In the genomic region with DNA sequence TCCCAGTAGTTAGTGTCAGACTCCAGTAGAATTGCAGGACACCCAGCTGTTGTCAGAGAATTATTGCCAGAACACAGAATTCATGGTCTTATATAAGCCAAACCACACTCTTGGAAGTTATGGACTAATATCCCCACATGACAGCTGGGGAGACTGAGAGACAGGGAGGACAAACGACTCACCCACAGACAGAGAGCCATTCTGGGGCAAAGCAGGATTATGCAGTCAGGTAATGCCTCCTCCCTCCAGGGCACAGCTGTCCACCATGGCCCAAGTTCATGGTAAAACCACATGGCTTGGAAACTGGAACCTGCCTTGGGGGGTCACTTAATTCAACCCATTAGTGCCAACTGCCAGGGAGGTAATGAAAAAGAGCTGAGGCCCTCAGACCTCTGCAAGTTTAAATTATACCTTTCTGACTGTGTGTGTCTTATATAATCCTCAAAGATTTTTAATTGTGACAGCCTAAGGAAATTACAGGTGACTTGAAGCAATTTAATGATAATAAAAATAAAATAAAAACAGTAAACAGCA, we compare ENCODE assay signal across 16 cellular contexts.
DNase-seq lines count a peak whose midpoint lies in the region; ATAC-seq and TF ChIP-seq lines count a peak whose summit lies in the region.
"Had no signal": no experiment of that assay in that cellular context is flagged by ENCODE, and none has a peak within 500 bp of the region (broad histone marks: within the 10 kb centered on the region; RNA-seq: fewer than 3 reads in every experiment).

No MANE protein-coding gene starts in this region.

- H3K27ac Mint-ChIP-seq in endodermal cell (no peak overlapping the region), neural progenitor cell (peak overlapping the region; percentile 44)
- H3K27ac Mint-ChIP-seq in activated CD4-positive, alpha-beta T cell treated with anti-CD3 and anti-CD28 coated beads for 36 hours = no peak overlapping the region
- H3K27ac Mint-ChIP-seq: CD8-positive, alpha-beta T cell had no signal

- TF ChIP-seq CTCF in endodermal cell (conservative IDR thresholded peaks at IDR 0.05) = no peak
- no peak for TF ChIP-seq CTCF in neural progenitor cell (IDR thresholded peaks at IDR 0.05)
- TF ChIP-seq CTCF in uterus (IDR thresholded peaks at IDR 0.05) = no peak

- H3K4me3 ChIP-seq in SJCRH30 (no peak overlapping the region), endodermal cell (ENCODE audit: low read length) (no peak overlapping the region), neural progenitor cell (no peak overlapping the region), uterus (no peak overlapping the region)

- H3K36me3 Mint-ChIP-seq in endodermal cell (ENCODE audit: low read depth) (no peaks in the 10 kb centered on the region), neural progenitor cell (peaks cover 5% of the 10 kb centered on the region)
- no peaks in the 10 kb centered on the region for H3K36me3 Mint-ChIP-seq in activated CD4-positive, alpha-beta T cell treated with anti-CD3 and anti-CD28 coated beads for 36 hours (ENCODE audit: low read depth)
- H3K36me3 Mint-ChIP-seq: CD8-positive, alpha-beta T cell had no signal

- WGBS in endodermal cell (ENCODE audit: insufficient coverage in 1 of 2, insufficient read length in 1 of 2), 2 experiments = 86% methylated on average over 1 of the region's 1 CpG; no CpG with 5 or more reads in 1 of the 2 experiments

- H3K9me3 ChIP-seq in SJCRH30 (replicated peaks) (no peaks in the 10 kb centered on the region), endodermal cell (ENCODE audit: control insufficient read depth, low read length) (peaks cover 11% of the 10 kb centered on the region), neural progenitor cell (ENCODE audit: low read depth) (no peaks in the 10 kb centered on the region), uterus (no peaks in the 10 kb centered on the region)
- H3K9me3 ChIP-seq: BE2C had no signal

- H3K79me2 ChIP-seq in neural progenitor cell (ENCODE audit: low read depth) = no peaks in the 10 kb centered on the region

- peak; percentile 30 to 60 for DNase-seq in SJCRH30
- DNase-seq in endodermal cell = no peak
- DNase-seq in neural progenitor cell (ENCODE audit: low spot score) = no peak
- DNase-seq in uterus = no peak
- no peak for DNase-seq in activated CD4-positive, alpha-beta T cell treated with anti-CD3 and anti-CD28 coated beads for 36 hours
- no peak for DNase-seq in cerebellar nuclear complex (lab: John Stamatoyannopoulos, UW)
- DNase-seq: BE2C; CD8-positive, alpha-beta T cell; NCI-H1092 treated with DMSO at 0.1 percent for 48 hours; NCI-H1694; NCI-H2107; NCI-H226; NCI-H526 treated with DMSO at 0.1 percent for 48 hours had no signal

- H2AFZ ChIP-seq in neural progenitor cell (replicated peaks) = no peak overlapping the region

- no peak for TF ChIP-seq POLR2A in uterus (IDR thresholded peaks at IDR 0.05)

- H3K36me3 ChIP-seq in SJCRH30 (no peaks in the 10 kb centered on the region), endodermal cell (ENCODE audit: control insufficient read depth, insufficient read depth, low read length) (no peaks in the 10 kb centered on the region), neural progenitor cell (no peaks in the 10 kb centered on the region), uterus (no peaks in the 10 kb centered on the region)
- H3K36me3 ChIP-seq: BE2C had no signal

- H3K4me2 ChIP-seq in neural progenitor cell = no peak overlapping the region
- H3K4me2 ChIP-seq: KMS-11 had no signal

- CTCF ChIA-PET in activated CD4-positive, alpha-beta T cell treated with anti-CD3 and anti-CD28 coated beads for 36 hours (lab: Charles Lee) = interaction anchor here (0.7 kb wide), 1 partner anchor 47 kb away, joined by 3 read pairs; no protein-coding TSS in a partner anchor

- no peak overlapping the region for H3K4me3 Mint-ChIP-seq in endodermal cell
- no peak overlapping the region for H3K4me3 Mint-ChIP-seq in neural progenitor cell
- no peak overlapping the region for H3K4me3 Mint-ChIP-seq in activated CD4-positive, alpha-beta T cell treated with anti-CD3 and anti-CD28 coated beads for 36 hours
- H3K4me3 Mint-ChIP-seq: CD8-positive, alpha-beta T cell had no signal

- H3K9me3 Mint-ChIP-seq in endodermal cell (peaks cover 4% of the 10 kb centered on the region), neural progenitor cell (peaks cover 6% of the 10 kb centered on the region)
- H3K9me3 Mint-ChIP-seq in activated CD4-positive, alpha-beta T cell treated with anti-CD3 and anti-CD28 coated beads for 36 hours (ENCODE audit: low read depth) = no peaks in the 10 kb centered on the region
- H3K9me3 Mint-ChIP-seq: CD8-positive, alpha-beta T cell had no signal

- ATAC-seq in HG02642 (IDR thresholded peaks at IDR 0.05; ENCODE audit: poor library complexity, unreplicated experiment) = no peak
- ATAC-seq in activated CD4-positive, alpha-beta T cell treated with anti-CD3 and anti-CD28 coated beads for 36 hours = no peak
- ATAC-seq: CD8-positive, alpha-beta T cell; HepG2 had no signal

- no peaks in the 10 kb centered on the region for H3F3A ChIP-seq in neural progenitor cell (ENCODE audit: low read depth)

- H3K4me1 Mint-ChIP-seq in endodermal cell = peaks cover 15% of the 10 kb centered on the region
- H3K4me1 Mint-ChIP-seq in neural progenitor cell = peaks cover 27% of the 10 kb centered on the region
- H3K4me1 Mint-ChIP-seq in activated CD4-positive, alpha-beta T cell treated with anti-CD3 and anti-CD28 coated beads for 36 hours = no peaks in the 10 kb centered on the region

- H3K27me3 Mint-ChIP-seq in endodermal cell (ENCODE audit: insufficient read depth) = no peaks in the 10 kb centered on the region
- H3K27me3 Mint-ChIP-seq in neural progenitor cell (ENCODE audit: insufficient read depth, low read depth) = peaks cover 10% of the 10 kb centered on the region
- peaks cover 29% of the 10 kb centered on the region for H3K27me3 Mint-ChIP-seq in activated CD4-positive, alpha-beta T cell treated with anti-CD3 and anti-CD28 coated beads for 36 hours

- H3K9ac ChIP-seq in endodermal cell (ENCODE audit: extremely low read depth, low read length, poor library complexity, severe bottlenecking) = no peak overlapping the region
- H3K9ac ChIP-seq in neural progenitor cell = no peak overlapping the region
- H3K9ac ChIP-seq: KMS-11 had no signal

- intact Hi-C loops in uterus (cut with DNase I; ENCODE audit: low total_unique reads) = no loop called here
- intact Hi-C loops in activated CD4-positive, alpha-beta T cell treated with anti-CD3 and anti-CD28 coated beads for 36 hours (cut with DNase I, micrococcal nuclease) = no loop called here

- POLR2A ChIA-PET in activated CD4-positive, alpha-beta T cell treated with anti-CD3 and anti-CD28 coated beads for 36 hours (lab: Charles Lee) = no interaction called here

- H4K20me1 ChIP-seq in neural progenitor cell (ENCODE audit: low read depth) = no peaks in the 10 kb centered on the region

- H3K27ac ChIP-seq in SJCRH30 = no peak overlapping the region
- peak overlapping the region; percentile 22 for H3K27ac ChIP-seq in endodermal cell (ENCODE audit: low read depth, low read length)
- H3K27ac ChIP-seq in neural progenitor cell = no peak overlapping the region
- H3K27ac ChIP-seq in uterus = peak overlapping the region; percentile 63 to 67
- H3K27ac ChIP-seq: KMS-11 had no signal

- H3K4me1 ChIP-seq in SJCRH30 (0 out of 2 replicates have a peak, but pooled peaks cover 5% of the 10 kb centered on the region), endodermal cell (ENCODE audit: control insufficient read depth, insufficient read depth, low read length) (peaks cover 3% of the 10 kb centered on the region), neural progenitor cell (peaks cover 9% of the 10 kb centered on the region), uterus (peaks cover 0 to 6% of the 10 kb centered on the region in 2 donors)

- H3K27me3 ChIP-seq in SJCRH30 = no peaks in the 10 kb centered on the region
- H3K27me3 ChIP-seq in endodermal cell (ENCODE audit: control insufficient read depth, insufficient read depth, low read length, poor library complexity, severe bottlenecking) = no peaks in the 10 kb centered on the region
- peaks cover 7% of the 10 kb centered on the region for H3K27me3 ChIP-seq in neural progenitor cell
- no peaks in the 10 kb centered on the region for H3K27me3 ChIP-seq in uterus
- H3K27me3 ChIP-seq: BE2C had no signal

Comparison
In these comparisons a context has a peak if more than half of its experiments do, and no peak if none do; other contexts are left out.
1. DNase-seq: peak in SJCRH30 (2 of 2); none in endodermal cell (single experiment), neural progenitor cell (single experiment), uterus (0 of 2), activated CD4-positive, alpha-beta T cell treated with anti-CD3 and anti-CD28 coated beads for 36 hours (single experiment) and cerebellar nuclear complex (0 of 2).
2. H3K27ac ChIP-seq: peak in endodermal cell (single experiment) and uterus (2 of 2); none in SJCRH30 (single experiment) and neural progenitor cell (single experiment).